In the genomic region with DNA sequence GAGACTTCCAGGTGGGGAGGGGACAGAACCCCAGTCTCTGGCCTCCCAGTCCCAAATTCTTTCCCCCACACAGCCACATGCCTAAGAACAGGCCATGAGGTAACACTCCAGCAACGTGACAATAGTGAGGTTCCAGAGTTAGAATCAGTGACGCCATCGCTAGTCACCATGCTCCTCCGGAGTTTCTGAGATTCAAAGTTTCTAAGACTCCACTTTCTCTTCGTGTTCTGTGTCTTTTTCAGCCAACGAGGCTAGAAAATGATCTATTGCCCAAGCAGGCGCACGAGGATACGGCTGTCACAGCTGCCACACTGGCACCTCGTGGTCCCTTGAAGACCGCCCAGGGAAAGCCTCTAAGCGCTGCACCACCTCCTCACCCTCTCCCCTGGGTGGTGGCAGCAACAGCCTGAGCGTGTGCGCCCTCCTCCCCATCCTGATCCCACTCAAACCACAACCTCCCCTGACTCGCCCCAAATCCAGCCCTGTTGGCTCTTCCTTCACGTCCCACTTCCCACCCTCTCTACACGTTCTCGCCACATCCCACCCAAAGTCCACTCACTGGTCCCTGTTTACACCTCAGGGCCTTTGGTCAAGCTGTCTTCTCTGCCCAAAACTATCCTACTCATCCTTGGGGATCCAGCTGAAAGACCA, we compare ENCODE assay signal across 7 cellular contexts. TPM values are rescaled to one million over a fixed set of nuclear protein-coding genes. Genes with fewer than 3 reads are reported as not detected.
DNase-seq lines count a peak whose midpoint lies in the region; ATAC-seq and TF ChIP-seq lines count a peak whose summit lies in the region.
"Had no signal": no experiment of that assay in that cellular context is flagged by ENCODE, and none has a peak within 500 bp of the region (broad histone marks: within the 10 kb centered on the region; RNA-seq: fewer than 3 reads in every experiment).

No MANE protein-coding gene starts in this region.

- peaks cover 0 to 7% (median 3%) of the 10 kb centered on the region in 4 donors for H3K36me3 ChIP-seq in esophagus muscularis mucosa

- TF ChIP-seq EP300 in esophagus muscularis mucosa (IDR thresholded peaks at IDR 0.05), result no peak

- intact Hi-C loops in esophagus muscularis mucosa (cut with DNase I), result loop anchor here (5.0 kb wide), 1 partner anchor 40 kb away; the partner anchor contains the start of gene ARHGDIA

- TF ChIP-seq POLR2A in esophagus muscularis mucosa (IDR thresholded peaks at IDR 0.05; ENCODE audit: low read depth), result no peak

- no peaks in the 10 kb centered on the region for H3K27me3 ChIP-seq in esophagus muscularis mucosa

- WGBS in esophagus muscularis mucosa, result 21% methylated on average over 16 of the region's 18 CpGs

- H3K4me1 ChIP-seq in esophagus muscularis mucosa, result peaks cover 23 to 66% (median 48%) of the 10 kb centered on the region in 4 donors

- peak overlapping the region; percentile 83 to 98 (median 95) for H3K4me3 ChIP-seq in esophagus muscularis mucosa

- DNase-seq in NCI-H1092 treated with DMSO at 0.1 percent for 48 hours (lab: John Stamatoyannopoulos, UW) (peak; percentile 51), NCI-H1092 (lab: John Stamatoyannopoulos, UW) (no peak), T-helper 9 cell (peak; percentile 26), esophagus muscularis mucosa (ENCODE audit: extremely low spot score) (no peak)
- DNase-seq in stimulated activated CD4-positive, alpha-beta T cell treated with anti-CD3 and anti-CD28 coated beads, Interleukin-15, amount 100 ng/mL, for 24 hours, result peak; percentile 61

- peak overlapping the region; percentile 93 to 96 (median 95) for H3K27ac ChIP-seq in esophagus muscularis mucosa (replicated peaks in 1 of 4)

- H3K9me3 ChIP-seq in esophagus muscularis mucosa, result no peaks in the 10 kb centered on the region

- no peak for TF ChIP-seq CTCF in esophagus muscularis mucosa (IDR thresholded peaks at IDR 0.05)

- ATAC-seq in GM18873 (IDR thresholded peaks at IDR 0.05; ENCODE audit: low FRiP score, unreplicated experiment), result no peak

RNA-seq across cellular contexts. Expression of gene MCRIP1, which starts 1.0 kb away (rescaled TPM):
- total RNA-seq in esophagus muscularis mucosa, result 100 to 1,000 TPM in 3 of 4 donors, 10 to 100 TPM in 1; 83.5 to 146 (median 114) TPM

RNA-seq across cellular contexts. Expression of gene PPP1R27, which starts 2.8 kb away (rescaled TPM):
- total RNA-seq in esophagus muscularis mucosa, result not detected
- total RNA-seq: subcutaneous adipose tissue had no signal

RNA-seq across cellular contexts. Expression of gene GCGR, which starts 28.1 kb away (rescaled TPM):
- total RNA-seq in esophagus muscularis mucosa, result under 1 TPM in 2 of 4 donors, not detected in 2; 0.17 to 0.40 TPM

RNA-seq across cellular contexts. Expression of gene P4HB, which starts 28.3 kb away (rescaled TPM):
- total RNA-seq in esophagus muscularis mucosa, result 100 to 1,000 TPM; 269 to 334 (median 313) TPM

RNA-seq across cellular contexts. Expression of gene ARHGDIA, which starts 39.1 kb away (rescaled TPM):
- 100 to 1,000 TPM; 115 to 229 (median 202) TPM for total RNA-seq in esophagus muscularis mucosa

Comparison
In these comparisons a context has a peak if more than half of its experiments do, and no peak if none do; other contexts are left out.
1. DNase-seq: peak in NCI-H1092 treated with DMSO at 0.1 percent for 48 hours (single experiment), T-helper 9 cell (single experiment) and stimulated activated CD4-positive, alpha-beta T cell treated with anti-CD3 and anti-CD28 coated beads, Interleukin-15, amount 100 ng/mL, for 24 hours (single experiment); none in NCI-H1092 (single experiment) and esophagus muscularis mucosa (single experiment).